Comparison of ENCODE assay signal across 26 cellular contexts in the genomic region with DNA sequence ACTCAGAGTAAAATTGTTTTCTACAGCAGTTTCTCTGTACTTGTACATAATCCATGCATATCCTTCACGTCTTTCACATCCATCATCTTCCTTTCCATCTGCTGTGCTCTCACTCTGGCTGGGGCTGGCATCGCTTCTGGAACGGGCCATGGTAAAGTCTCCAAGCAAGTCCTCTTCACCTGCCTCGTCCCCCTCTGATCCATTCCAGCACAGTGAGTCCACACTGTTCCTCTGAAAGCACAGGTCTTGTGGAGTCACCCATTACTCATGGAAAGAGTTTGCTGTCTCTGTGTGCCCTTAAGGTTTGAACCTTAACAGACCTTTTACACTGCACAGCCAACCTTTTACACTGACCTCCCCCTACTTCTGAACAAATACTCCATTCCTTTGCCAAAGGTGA.
"Had no signal": no experiment of that assay in that cellular context is flagged by ENCODE, and none has a peak within 500 bp of the region (broad histone marks: within the 10 kb centered on the region; RNA-seq: fewer than 3 reads in every experiment).

No MANE protein-coding gene starts in this region.

- H3K4me3 ChIP-seq: neural progenitor cell, ovary, psoas muscle, right lobe of liver, sigmoid colon, suprapubic skin, testis, tibial nerve, upper lobe of right lung, uterus had no signal

- ATAC-seq: naive thymus-derived CD4-positive, alpha-beta T cell; natural killer cell; psoas muscle; right cardiac atrium; right lobe of liver; stimulated activated memory B cell treated with anti-CD40 and anti-IgM and Interleukin-4, amounts not matched to agents 10 μg/mL and 1 μg/mL and 100 μg/mL, for 72 hours; stimulated activated naive CD8-positive, alpha-beta T cell treated with anti-CD3 and anti-CD28 coated beads, Interleukin-15, amount 100 ng/mL, for 72 hours; stimulated activated naive CD8-positive, alpha-beta T cell treated with anti-CD3 and anti-CD28 coated beads, Interleukin-15, Interleukin-2, amounts not matched to agents 100 U/mL and 50 U/mL, for 24 hours; upper lobe of right lung had no signal

- DNase-seq: naive thymus-derived CD4-positive, alpha-beta T cell; natural killer cell; occipital lobe; ovary; posterior cingulate gyrus; psoas muscle; right cardiac atrium; right lobe of liver; sigmoid colon; small intestine; stimulated activated CD4-positive, alpha-beta T cell treated with anti-CD3 and anti-CD28 coated beads, Interleukin-15, amount 100 ng/mL, for 24 hours; stimulated activated CD4-positive, alpha-beta T cell treated with anti-CD3 and anti-CD28 coated beads, Interleukin-2, amount 100 ng/mL, for 24 hours; stimulated activated CD4-positive, alpha-beta T cell treated with anti-CD3 and anti-CD28 coated beads, Interleukin-2, amount 100 ng/mL, for 48 hours; stimulated activated CD4-positive, alpha-beta T cell treated with anti-CD3 and anti-CD28 coated beads, Interleukin-4, amount 100 ng/mL, for 24 hours; stimulated activated naive CD4-positive, alpha-beta T cell; stimulated activated naive CD8-positive, alpha-beta T cell treated with anti-CD3 and anti-CD28 coated beads, Interleukin-15, amount 100 ng/mL, for 72 hours; stimulated activated naive CD8-positive, alpha-beta T cell treated with anti-CD3 and anti-CD28 coated beads, Interleukin-15, Interleukin-2, amounts not matched to agents 100 U/mL and 50 U/mL, for 24 hours; substantia nigra; testis; upper lobe of right lung; uterus had no signal

- H3K36me3 ChIP-seq: neural progenitor cell, ovary, right lobe of liver, sigmoid colon, suprapubic skin, tibial nerve, upper lobe of right lung, uterus had no signal

- H3K4me2 ChIP-seq: neural progenitor cell had no signal

- H3K27me3 ChIP-seq: neural progenitor cell, ovary, right lobe of liver, sigmoid colon, suprapubic skin, testis, tibial nerve, upper lobe of right lung, uterus had no signal

- H3K9ac ChIP-seq: neural progenitor cell, parathyroid adenoma had no signal

- H3K79me2 ChIP-seq: parathyroid adenoma had no signal

- FAIRE-seq: small intestine had no signal

- H3K9me3 ChIP-seq: ovary, psoas muscle, right lobe of liver, sigmoid colon, suprapubic skin, testis, tibial nerve, upper lobe of right lung, uterus had no signal

- H3K27ac ChIP-seq: neural progenitor cell, ovary, parathyroid adenoma, psoas muscle, right lobe of liver, sigmoid colon, suprapubic skin, testis, tibial nerve, upper lobe of right lung, uterus had no signal

- H3K4me1 ChIP-seq: neural progenitor cell, parathyroid adenoma, psoas muscle, right lobe of liver, suprapubic skin, testis, tibial nerve, upper lobe of right lung, uterus had no signal

- H2AFZ ChIP-seq: neural progenitor cell, parathyroid adenoma had no signal
